In the genomic region with DNA sequence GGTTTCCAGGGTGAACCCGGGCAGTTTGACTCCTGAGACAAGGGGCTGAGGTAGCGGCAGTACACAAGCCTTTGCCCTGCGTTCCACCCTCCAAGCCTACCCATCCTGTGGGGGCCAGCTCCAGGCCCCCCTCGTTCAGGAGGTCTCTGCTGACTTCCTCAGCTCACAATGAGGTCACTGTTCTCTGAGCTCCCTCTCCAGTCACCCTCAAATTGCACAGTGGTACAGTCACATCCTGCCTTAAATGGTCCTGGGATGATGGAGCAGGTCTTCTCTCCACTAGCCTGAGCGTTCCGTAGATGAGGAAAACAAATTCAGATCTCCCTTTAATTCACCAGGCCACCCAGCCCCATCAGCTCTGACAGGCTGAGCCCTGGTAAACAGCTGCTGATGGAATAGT, we compare ENCODE assay signal across 1 cellular context.
TF ChIP-seq lines count a peak whose summit lies in the region.

No MANE protein-coding gene starts in this region.

TF ChIP-seq in SK-N-SH treated with all-trans-retinoic acid at 6 μM for 48 hours, 23 proteins besides CTCF, POLR2A, EP300 and RAD21 (continued from another document):
- TF ChIP-seq, protein P1, sequence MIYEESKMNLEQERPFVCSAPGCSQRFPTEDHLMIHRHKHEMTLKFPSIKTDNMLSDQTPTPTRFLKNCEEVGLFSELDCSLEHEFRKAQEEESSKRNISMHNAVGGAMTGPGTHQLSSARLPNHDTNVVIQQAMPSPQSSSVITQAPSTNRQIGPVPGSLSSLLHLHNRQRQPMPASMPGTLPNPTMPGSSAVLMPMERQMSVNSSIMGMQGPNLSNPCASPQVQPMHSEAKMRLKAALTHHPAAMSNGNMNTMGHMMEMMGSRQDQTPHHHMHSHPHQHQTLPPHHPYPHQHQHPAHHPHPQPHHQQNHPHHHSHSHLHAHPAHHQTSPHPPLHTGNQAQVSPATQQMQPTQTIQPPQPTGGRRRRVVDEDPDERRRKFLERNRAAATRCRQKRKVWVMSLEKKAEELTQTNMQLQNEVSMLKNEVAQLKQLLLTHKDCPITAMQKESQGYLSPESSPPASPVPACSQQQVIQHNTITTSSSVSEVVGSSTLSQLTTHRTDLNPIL (CRISPR knock-in tag; IDR thresholded peaks at IDR 0.05; ENCODE audit: low read depth), result no peak
- TF ChIP-seq ZFP30 (CRISPR knock-in tag; IDR thresholded peaks at IDR 0.05) (no peak), ARNTL (CRISPR knock-in tag; IDR thresholded peaks at IDR 0.05; ENCODE audit: borderline replicate concordance, low read depth) (no peak), PATZ1 (CRISPR knock-in tag; IDR thresholded peaks at IDR 0.05; ENCODE audit: borderline replicate concordance) (no peak), OSR1 (CRISPR knock-in tag; IDR thresholded peaks at IDR 0.05) (no peak), PPARA (CRISPR knock-in tag; IDR thresholded peaks at IDR 0.05; ENCODE audit: borderline replicate concordance) (no peak), CSDC2 (CRISPR knock-in tag; IDR thresholded peaks at IDR 0.05) (no peak)
